Comparison of ENCODE assay signal across 19 cellular contexts in genomic region chr5:116864838-116865190, GRCh38.
DNase-seq lines count a peak whose midpoint lies in the region; ATAC-seq and TF ChIP-seq lines count a peak whose summit lies in the region.
"Had no signal": no experiment of that assay in that cellular context is flagged by ENCODE, and none has a peak within 500 bp of the region (broad histone marks: within the 10 kb centered on the region; RNA-seq: fewer than 3 reads in every experiment).

No MANE protein-coding gene starts in this region.

- H3K27me3 ChIP-seq in NT2/D1 (ENCODE audit: insufficient read depth, insufficient read length) (no peaks in the 10 kb centered on the region), iPS DF 6.9 (ENCODE audit: control insufficient read depth, insufficient read depth, low read length) (no peaks in the 10 kb centered on the region), neuronal stem cell (ENCODE audit: control insufficient read depth in 3 of 3, insufficient read depth in 3 of 3, low read depth in 1 of 3, low read length in 3 of 3) (peaks cover 0 to 4% (median 0%) of the 10 kb centered on the region in 3 experiments)
- H3K27me3 ChIP-seq: MG63, Peyer's patch had no signal

- H3K9ac ChIP-seq in ES-I3 (ENCODE audit: low read depth, low read length) = peak overlapping the region; percentile 10; the same call in 1 of the 2 replicates
- H3K9ac ChIP-seq in NT2/D1 (ENCODE audit: insufficient read length, low read depth) = peak overlapping the region; percentile 26
- H3K9ac ChIP-seq in neuronal stem cell (ENCODE audit: low read depth, low read length, poor library complexity) = no peak overlapping the region
- H3K9ac ChIP-seq: GM23248, KMS-11 had no signal

- no TSS peak for BruUV-seq in MCF 10A (replicated peaks; lab: Mats Ljungman, UMichigan)

- H3K4me2 ChIP-seq in neuronal stem cell (ENCODE audit: insufficient read depth, low read length, poor library complexity, severe bottlenecking) = no peak overlapping the region
- H3K4me2 ChIP-seq: A549, KMS-11 had no signal

- H4K91ac ChIP-seq in neuronal stem cell (ENCODE audit: low read depth, low read length, poor library complexity) = no peak overlapping the region

- H3K4ac ChIP-seq in neuronal stem cell (ENCODE audit: low read length) = no peak overlapping the region

- no peak for TF ChIP-seq CTCF in MCF 10A (IDR thresholded peaks at IDR 0.05; ENCODE audit: unreplicated experiment)

- POLR2A ChIA-PET in MCF 10A (lab: Yijun Ruan, JAX) = no interaction called here

- H3K14ac ChIP-seq in neuronal stem cell (ENCODE audit: low read length) = no peak overlapping the region

- H3K27ac ChIP-seq in iPS DF 6.9 (ENCODE audit: low read length) (peak overlapping the region; percentile 84), neuronal stem cell (replicated peaks; ENCODE audit: low read length) (no peak overlapping the region)
- H3K27ac ChIP-seq: A549, GM23248, KMS-11, Peyer's patch had no signal

- no peak overlapping the region for H3K23ac ChIP-seq in neuronal stem cell (ENCODE audit: low read depth, low read length, poor library complexity)

- H3K9me3 ChIP-seq in ES-I3 (ENCODE audit: control insufficient read depth, insufficient read depth, low read length) (0 out of 2 replicates have a peak, but pooled peaks cover 5% of the 10 kb centered on the region), NT2/D1 (ENCODE audit: insufficient read depth, low read length) (peaks cover 22% of the 10 kb centered on the region), iPS DF 6.9 (ENCODE audit: control insufficient read depth, insufficient read depth, low read length) (no peaks in the 10 kb centered on the region), neuronal stem cell (replicated peaks in 1 of 2; ENCODE audit: control insufficient read depth in 2 of 2, insufficient read depth in 1 of 2, low read depth in 1 of 2, low read length in 2 of 2) (peaks cover 0 to 5% of the 10 kb centered on the region in 2 donors)
- H3K9me3 ChIP-seq: A549, MG63, Peyer's patch had no signal

- H3K27ac Mint-ChIP-seq in MCF 10A (ENCODE audit: low read depth, unreplicated experiment) = no peak overlapping the region

- H2AK5ac ChIP-seq in neuronal stem cell (ENCODE audit: low read depth, low read length) = no peak overlapping the region

- peak overlapping the region; percentile 74 for H2AFZ ChIP-seq in neuronal stem cell (ENCODE audit: low read length)
- H2AFZ ChIP-seq: GM23248 had no signal

- no peak overlapping the region for H2BK15ac ChIP-seq in neuronal stem cell (ENCODE audit: low read length)

- DNase-seq in NT2/D1 (ENCODE audit: low read depth, low spot score) = peak; percentile 22
- DNase-seq in iPS DF 6.9 (ENCODE audit: low read depth, low spot score) = no peak
- no peak for DNase-seq in neuronal stem cell (ENCODE audit: low spot score)
- no peak for DNase-seq in left cardiac atrium
- DNase-seq in stimulated activated CD4-positive, alpha-beta T cell treated with anti-CD3 and anti-CD28 coated beads, Interleukin-4, amount 100 ng/mL, for 4 hours = no peak
- no peak for DNase-seq in MCF 10A (ENCODE audit: unreplicated experiment)
- DNase-seq: C1 segment of cervical spinal cord, DND-41, GDM1, GM23248, MG63, NCI-H1092, NCI-H524, Peyer's patch had no signal

- H3K36me3 Mint-ChIP-seq in MCF 10A (ENCODE audit: insufficient read depth, unreplicated experiment) = no peaks in the 10 kb centered on the region

- no peaks in the 10 kb centered on the region for H3K9me3 Mint-ChIP-seq in MCF 10A (ENCODE audit: unreplicated experiment)

- H2BK12ac ChIP-seq in neuronal stem cell (ENCODE audit: low read length) = no peak overlapping the region

- H3K27me3 Mint-ChIP-seq in MCF 10A (ENCODE audit: insufficient read depth, unreplicated experiment) = no peaks in the 10 kb centered on the region

- no peaks in the 10 kb centered on the region for H3K4me1 Mint-ChIP-seq in MCF 10A (ENCODE audit: insufficient read depth, unreplicated experiment)

- ATAC-seq in left cardiac atrium = no peak
- ATAC-seq: A549, GM12878, Right ventricle myocardium inferior had no signal

- H3K18ac ChIP-seq in neuronal stem cell (ENCODE audit: low read length) = no peak overlapping the region

- H4K8ac ChIP-seq in neuronal stem cell (ENCODE audit: low read depth, low read length) = no peak overlapping the region

- H3K79me1 ChIP-seq in neuronal stem cell (ENCODE audit: low read depth, low read length) = no peaks in the 10 kb centered on the region

- H3K36me3 ChIP-seq in ES-I3 (ENCODE audit: insufficient read depth, low read length) (no peaks in the 10 kb centered on the region), NT2/D1 (ENCODE audit: insufficient read depth, insufficient read length, low read length) (no peaks in the 10 kb centered on the region), iPS DF 6.9 (ENCODE audit: control insufficient read depth, insufficient read depth, low read length) (no peaks in the 10 kb centered on the region), neuronal stem cell (replicated peaks in 1 of 2; ENCODE audit: control insufficient read depth in 2 of 2, insufficient read depth in 2 of 2, low read length in 2 of 2) (no peaks in the 10 kb centered on the region)
- H3K36me3 ChIP-seq: MG63, Peyer's patch had no signal

- intact Hi-C loops in left cardiac atrium (cut with DNase I) (no loop called here), MCF 10A (cut with micrococcal nuclease) (no loop called here)

- no peak overlapping the region for H2BK5ac ChIP-seq in neuronal stem cell (ENCODE audit: low read length)

- CTCF ChIA-PET in MCF 10A (lab: Yijun Ruan, JAX) = interaction anchor here (1.3 to 1.4 kb wide), 2 partner anchors 11 kb away, joined by 3 read pairs; no protein-coding TSS in a partner anchor

- no peak overlapping the region for H2BK120ac ChIP-seq in neuronal stem cell (ENCODE audit: low read depth, low read length)

- H3K4me3 ChIP-seq in NT2/D1 (ENCODE audit: insufficient read length, low read depth) = no peak overlapping the region
- no peak overlapping the region for H3K4me3 ChIP-seq in iPS DF 6.9 (ENCODE audit: low read length)
- H3K4me3 ChIP-seq in neuronal stem cell (ENCODE audit: low read length in 2 of 2) = no peak overlapping the region
- H3K4me3 ChIP-seq: A549, GM12878, GM23248, MG63, Peyer's patch had no signal

- H3K4me1 ChIP-seq in ES-I3 (ENCODE audit: insufficient read depth, low read length) (peaks cover 47% of the 10 kb centered on the region), NT2/D1 (ENCODE audit: insufficient read depth, insufficient read length) (peaks cover 4% of the 10 kb centered on the region), iPS DF 6.9 (ENCODE audit: control insufficient read depth, insufficient read depth, low read length) (peaks cover 5% of the 10 kb centered on the region; the same call in 1 of the 2 replicates), neuronal stem cell (ENCODE audit: control insufficient read depth in 2 of 2, insufficient read depth in 1 of 2, low read depth in 1 of 2, low read length in 2 of 2) (peaks cover 3 to 11% of the 10 kb centered on the region in 2 donors)
- H3K4me1 ChIP-seq: A549, Peyer's patch had no signal

- H3K4me3 Mint-ChIP-seq in MCF 10A (ENCODE audit: unreplicated experiment) = no peak overlapping the region
